Comparison of ENCODE assay signal across 11 cellular contexts in the genomic region with DNA sequence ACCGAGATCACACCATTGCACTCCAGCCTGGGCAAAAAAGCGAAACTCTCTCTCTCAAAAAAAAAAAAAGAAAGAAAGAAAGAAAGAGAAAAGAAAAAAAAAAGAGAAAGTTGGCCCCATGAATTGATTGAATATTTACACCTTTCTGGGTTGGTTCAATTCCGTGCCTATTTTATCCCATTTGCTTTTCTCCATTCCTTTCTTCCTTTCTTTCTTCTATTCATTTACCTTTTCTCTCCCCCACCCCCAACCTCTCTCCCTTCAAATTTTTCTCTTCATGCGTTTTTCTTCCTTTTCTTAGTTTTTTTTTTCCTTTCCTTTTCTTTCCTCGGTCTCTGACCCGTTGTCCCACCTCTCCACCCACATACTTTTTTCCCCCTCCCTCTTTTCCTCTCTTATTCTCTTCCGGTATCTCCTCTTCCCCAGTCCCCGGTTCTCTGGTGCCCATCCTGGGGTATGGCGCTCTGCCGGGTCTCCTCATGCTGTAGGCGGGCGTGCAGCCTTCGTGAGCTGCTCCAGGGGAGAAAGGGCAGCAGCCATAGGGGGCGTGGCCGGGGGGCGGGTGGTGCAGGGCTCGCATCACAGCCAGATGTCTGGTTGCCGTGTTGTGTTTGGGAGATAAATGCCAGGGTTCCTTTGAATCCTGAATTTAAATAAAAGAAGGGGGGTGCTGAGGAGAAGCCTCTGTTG. TPM values are rescaled to one million over a fixed set of nuclear protein-coding genes. Genes with fewer than 3 reads are reported as not detected.
DNase-seq lines count a peak whose midpoint lies in the region; ATAC-seq and TF ChIP-seq lines count a peak whose summit lies in the region.
"Had no signal": no experiment of that assay in that cellular context is flagged by ENCODE, and none has a peak within 500 bp of the region (broad histone marks: within the 10 kb centered on the region; RNA-seq: fewer than 3 reads in every experiment).

No MANE protein-coding gene starts in this region.

- no peaks in the 10 kb centered on the region for H3K9me3 Mint-ChIP-seq in T-helper 1 cell treated with Interleukin-12 subunit alpha and Interleukin-12 subunit beta and Interleukin-4 antibody, amounts not matched to agents 30 μg/mL and 1 μg/mL, for 36 hours

- H3K4me1 Mint-ChIP-seq in T-helper 1 cell treated with Interleukin-12 subunit alpha and Interleukin-12 subunit beta and Interleukin-4 antibody, amounts not matched to agents 30 μg/mL and 1 μg/mL, for 36 hours (ENCODE audit: low read depth) = peaks cover 6% of the 10 kb centered on the region

- H3K9me3 ChIP-seq in NT2/D1 (ENCODE audit: insufficient read depth, low read length) (no peaks in the 10 kb centered on the region), heart right ventricle (no peaks in the 10 kb centered on the region), spleen (no peaks in the 10 kb centered on the region)
- H3K9me3 ChIP-seq: prostate gland had no signal

- H3K27me3 Mint-ChIP-seq in T-helper 1 cell treated with Interleukin-12 subunit alpha and Interleukin-12 subunit beta and Interleukin-4 antibody, amounts not matched to agents 30 μg/mL and 1 μg/mL, for 36 hours (ENCODE audit: low read depth) = peaks cover 72% of the 10 kb centered on the region

- H3K4me1 ChIP-seq in NT2/D1 (ENCODE audit: insufficient read depth, insufficient read length) (peaks cover 36% of the 10 kb centered on the region), heart right ventricle (peaks cover 3 to 78% (median 36%) of the 10 kb centered on the region in 9 donors), spleen (peaks cover 0 to 69% (median 8%) of the 10 kb centered on the region in 6 donors)
- H3K4me1 ChIP-seq: prostate gland had no signal

- TF ChIP-seq CTCF in heart right ventricle (IDR thresholded peaks at IDR 0.05) (no peak), spleen (IDR thresholded peaks at IDR 0.05 in 8 of 11, conservative IDR thresholded peaks at IDR 0.05 in 3 of 11) (no peak)

- no peak overlapping the region for H3K27ac Mint-ChIP-seq in T-helper 1 cell treated with Interleukin-12 subunit alpha and Interleukin-12 subunit beta and Interleukin-4 antibody, amounts not matched to agents 30 μg/mL and 1 μg/mL, for 36 hours
- H3K27ac Mint-ChIP-seq: B cell had no signal

- no peaks in the 10 kb centered on the region for H3K36me3 Mint-ChIP-seq in T-helper 1 cell treated with Interleukin-12 subunit alpha and Interleukin-12 subunit beta and Interleukin-4 antibody, amounts not matched to agents 30 μg/mL and 1 μg/mL, for 36 hours (ENCODE audit: low read depth)

- H3K9ac ChIP-seq in NT2/D1 (ENCODE audit: insufficient read length, low read depth) = peak overlapping the region; percentile 39

- WGBS in heart right ventricle, 2 donors = 24 to 25% methylated on average over 18 of the region's 18 CpGs
- 16 to 22% (median 17%) methylated on average over 18 of the region's 18 CpGs for WGBS in spleen, 5 donors

- H3K27ac ChIP-seq in heart right ventricle = peak overlapping the region in 6 of 10 donors; percentile 25 to 63 (median 40)
- H3K27ac ChIP-seq in spleen = peak overlapping the region in 5 of 8 donors; percentile 13 to 78 (median 29)

- TF ChIP-seq POLR2A in spleen (IDR thresholded peaks at IDR 0.05) = no peak

- H3K36me3 ChIP-seq in NT2/D1 (ENCODE audit: insufficient read depth, insufficient read length, low read length) = no peaks in the 10 kb centered on the region
- H3K36me3 ChIP-seq in heart right ventricle = no peaks in the 10 kb centered on the region
- no peaks in the 10 kb centered on the region for H3K36me3 ChIP-seq in spleen
- H3K36me3 ChIP-seq: prostate gland had no signal

- ATAC-seq in heart right ventricle = no peak
- ATAC-seq in HG02870 (IDR thresholded peaks at IDR 0.05; ENCODE audit: unreplicated experiment) = no peak

- H3K27me3 ChIP-seq in NT2/D1 (ENCODE audit: insufficient read depth, insufficient read length) = peaks cover 21% of the 10 kb centered on the region
- peaks cover 0 to 53% (median 39%) of the 10 kb centered on the region in 7 donors for H3K27me3 ChIP-seq in heart right ventricle
- peaks cover 0 to 97% (median 12%) of the 10 kb centered on the region in 7 donors for H3K27me3 ChIP-seq in spleen (replicated peaks in 1 of 7)

- H3K4me3 ChIP-seq in NT2/D1 (ENCODE audit: insufficient read length, low read depth) (no peak overlapping the region), heart right ventricle (peak overlapping the region in 1 of 10 donors; percentile 8), spleen (no peak overlapping the region)
- H3K4me3 ChIP-seq: prostate gland had no signal

- no peak for DNase-seq in T-helper 1 cell
- no peak for DNase-seq in NT2/D1 (ENCODE audit: low read depth, low spot score)
- peak in 1 of 2 donors; percentile 52 for DNase-seq in heart right ventricle
- no peak for DNase-seq in spleen
- DNase-seq in NCI-H187 (lab: John Stamatoyannopoulos, UW) = no peak
- DNase-seq in glomerular visceral epithelial cell (ENCODE audit: extremely low spot score) = no peak

- intact Hi-C loops in heart right ventricle (cut with DNase I) (no loop called here), spleen (cut with DNase I; ENCODE audit: low total_unique reads) (no loop called here)

- H3K4me3 Mint-ChIP-seq in T-helper 1 cell treated with Interleukin-12 subunit alpha and Interleukin-12 subunit beta and Interleukin-4 antibody, amounts not matched to agents 30 μg/mL and 1 μg/mL, for 36 hours = peak overlapping the region; percentile 36
- H3K4me3 Mint-ChIP-seq: B cell had no signal

RNA-seq across cellular contexts. Expression of gene COL1A1, which starts 5.3 kb away (rescaled TPM):
- total RNA-seq in heart right ventricle (100 to 1,000 TPM in 1 of 10 donors, 10 to 100 TPM in 9; 31.7 to 455 (median 45.9) TPM), spleen (100 to 1,000 TPM in 2 of 7 donors, 10 to 100 TPM in 4, 1 to 10 TPM in 1; 7.4 to 458 (median 65.4) TPM)
- polyA plus RNA-seq in heart right ventricle (10 to 100 TPM; 30.2 to 81.5 TPM), spleen (10 to 100 TPM in 2 of 3 donors, 1 to 10 TPM in 1; 7.1 to 24.0 (median 11.3) TPM)

RNA-seq across cellular contexts. Expression of gene SGCA, which starts 40.9 kb away (rescaled TPM):
- total RNA-seq in heart right ventricle = 100 to 1,000 TPM; 136 to 204 (median 158) TPM
- 100 to 1,000 TPM; 137 to 314 TPM for polyA plus RNA-seq in heart right ventricle
- total RNA-seq in spleen = 1 to 10 TPM in 6 of 7 donors, not detected in 1; 1.2 to 4.7 (median 2.7) TPM
- 1 to 10 TPM; 3.7 to 5.9 (median 5.7) TPM for polyA plus RNA-seq in spleen
- total RNA-seq: cerebellum had no signal

RNA-seq across cellular contexts. Expression of gene PPP1R9B, which starts 56.3 kb away (rescaled TPM):
- total RNA-seq in heart right ventricle = 10 to 100 TPM; 17.3 to 45.4 (median 26.9) TPM
- polyA plus RNA-seq in heart right ventricle = 10 to 100 TPM; 22.4 to 42.7 TPM
- total RNA-seq in spleen = 100 to 1,000 TPM in 4 of 7 donors, 10 to 100 TPM in 3; 54.1 to 136 (median 112) TPM
- polyA plus RNA-seq in spleen = 100 to 1,000 TPM in 1 of 3 donors, 10 to 100 TPM in 2; 30.0 to 105 (median 40.9) TPM

Comparison
In these comparisons a context has a peak if more than half of its experiments do, and no peak if none do; other contexts are left out.
1. RNA of gene SGCA, which starts 40.9 kb away (total RNA-seq): 136 to 204 TPM in heart right ventricle; 1.2 to 4.7 TPM in spleen; every median in the first group is over 10 times any median in the second.